In genomic region chr5:87120518-87121314, GRCh38 we compare ENCODE assay signal across 8 cellular contexts.
DNase-seq lines count a peak whose midpoint lies in the region; ATAC-seq and TF ChIP-seq lines count a peak whose summit lies in the region.

No MANE protein-coding gene starts in this region.

- no peaks in the 10 kb centered on the region for H3K36me3 Mint-ChIP-seq in stimulated activated naive CD8-positive, alpha-beta T cell treated with anti-CD3 and anti-CD28 coated beads, Interleukin-15, Interleukin-2, amounts not matched to agents 100 ng/mL and 50 ng/mL, for 24 hours (ENCODE audit: low read depth)
- H3K36me3 Mint-ChIP-seq in type B pancreatic cell: no peaks in the 10 kb centered on the region

- TF ChIP-seq CTCF in HCT116 (IDR thresholded peaks at IDR 0.05 in 2 of 3, conservative IDR thresholded peaks at IDR 0.05 in 1 of 3; ENCODE audit: borderline replicate concordance in 1 of 3, insufficient read depth in 1 of 3, low read depth in 2 of 3, low read length in 2 of 3) (no peak), tibial nerve (IDR thresholded peaks at IDR 0.05) (no peak), type B pancreatic cell (conservative IDR thresholded peaks at IDR 0.05) (no peak)

- H3K36me3 ChIP-seq in HCT116 (ENCODE audit: control insufficient read depth in 1 of 2, insufficient read depth in 2 of 2, low read length in 2 of 2) (no peaks in the 10 kb centered on the region), tibial nerve (no peaks in the 10 kb centered on the region)

- WGBS in tibial nerve, 2 donors: 26 to 53% methylated on average over 2 of the region's 2 CpGs

- no peaks in the 10 kb centered on the region for H4K20me1 ChIP-seq in HCT116 (ENCODE audit: insufficient read depth)

- H3K9ac ChIP-seq in HCT116 (ENCODE audit: low read length): no peak overlapping the region

- no peaks in the 10 kb centered on the region for H3K9me2 ChIP-seq in HCT116 (ENCODE audit: insufficient read depth)

- TF ChIP-seq EP300 in tibial nerve (IDR thresholded peaks at IDR 0.05): no peak

- H2AFZ ChIP-seq in HCT116 (ENCODE audit: low read depth, low read length, poor library complexity, severe bottlenecking): peak overlapping the region; percentile 98

- BruUV-seq in HCT116 (replicated peaks; lab: Mats Ljungman, UMichigan): no TSS peak

- H3K79me2 ChIP-seq in HCT116 (ENCODE audit: insufficient read depth, low read length): no peaks in the 10 kb centered on the region

- peak; percentile 34; the same call in 1 of the 2 replicates for TF ChIP-seq RAD21 in HCT116 (IDR thresholded peaks at IDR 0.05; ENCODE audit: low read depth)

- RAD21 ChIA-PET in HCT116 (lab: Charles Lee; ENCODE audit: low non-redundant PET in 1 of 2, low total read pairs in 2 of 2, uncharacterized antibody in 2 of 2, unreplicated experiment in 2 of 2): no interaction called here

- no peak for TF ChIP-seq POLR2A in HCT116 (IDR thresholded peaks at IDR 0.05; ENCODE audit: borderline replicate concordance, extremely low read depth, insufficient read depth, insufficient read length)
- TF ChIP-seq POLR2A in tibial nerve (IDR thresholded peaks at IDR 0.05): no peak

- H3K4me3 Mint-ChIP-seq in stimulated activated naive CD8-positive, alpha-beta T cell treated with anti-CD3 and anti-CD28 coated beads, Interleukin-15, Interleukin-2, amounts not matched to agents 100 ng/mL and 50 ng/mL, for 24 hours: peak overlapping the region; percentile 67
- no peak overlapping the region for H3K4me3 Mint-ChIP-seq in type B pancreatic cell

- intact Hi-C loops in HCT116 (cut with micrococcal nuclease): loop anchor here (5.0 kb wide), 1 partner anchor 147 kb away; the partner anchor contains the start of gene RASA1

- peaks cover 66% of the 10 kb centered on the region for H3K4me1 Mint-ChIP-seq in stimulated activated naive CD8-positive, alpha-beta T cell treated with anti-CD3 and anti-CD28 coated beads, Interleukin-15, Interleukin-2, amounts not matched to agents 100 ng/mL and 50 ng/mL, for 24 hours (ENCODE audit: low read depth)
- H3K4me1 Mint-ChIP-seq in type B pancreatic cell (ENCODE audit: unreplicated experiment): no peaks in the 10 kb centered on the region

- H3K27me3 ChIP-seq in HCT116 (ENCODE audit: insufficient read depth, low read length) (no peaks in the 10 kb centered on the region), tibial nerve (no peaks in the 10 kb centered on the region)

- peak overlapping the region; percentile 93 for H3K27ac Mint-ChIP-seq in stimulated activated naive CD8-positive, alpha-beta T cell treated with anti-CD3 and anti-CD28 coated beads, Interleukin-15, Interleukin-2, amounts not matched to agents 100 ng/mL and 50 ng/mL, for 24 hours
- H3K27ac Mint-ChIP-seq in type B pancreatic cell: no peak overlapping the region

- peak overlapping the region; percentile 51; the same call in 1 of the 2 replicates for H3K27ac ChIP-seq in HCT116 (ENCODE audit: low read depth, low read length)
- peak overlapping the region in 1 of 4 donors; percentile 38 for H3K27ac ChIP-seq in tibial nerve

- no peaks in the 10 kb centered on the region for H3K27me3 Mint-ChIP-seq in stimulated activated naive CD8-positive, alpha-beta T cell treated with anti-CD3 and anti-CD28 coated beads, Interleukin-15, Interleukin-2, amounts not matched to agents 100 ng/mL and 50 ng/mL, for 24 hours
- H3K27me3 Mint-ChIP-seq in type B pancreatic cell: no peaks in the 10 kb centered on the region

- H3K4me2 ChIP-seq in HCT116 (ENCODE audit: low read length): peak overlapping the region; percentile 58

- peak; percentile 81 for ATAC-seq in HCT116

- H3K4me3 ChIP-seq in HCT116 (replicated peaks in 1 of 2; ENCODE audit: low read depth in 1 of 2, low read length in 2 of 2) (peak overlapping the region in 1 of 2 experiments; percentile 31; a peak in 2 of 4 replicates), tibial nerve (no peak overlapping the region)

- DNase-seq in Daoy (ENCODE audit: low read depth) (peak; percentile 92), HCT116 (ENCODE audit: low read depth, low spot score) (peak; percentile 85), RPMI7951 (ENCODE audit: low read depth) (peak; percentile 92), dermis blood vessel endothelial cell (peak; percentile 85), tibial nerve (ENCODE audit: low spot score in 2 of 2) (no peak), type B pancreatic cell (ENCODE audit: extremely low spot score, unreplicated experiment) (no peak), NCI-H524 (lab: John Stamatoyannopoulos, UW) (no peak)

- CTCF ChIA-PET in HCT116 (lab: Charles Lee): no interaction called here

- POLR2A ChIA-PET in HCT116 (lab: Charles Lee): interaction anchor here (0.7 to 1.3 kb wide), 5 partner anchors 11 to 292 kb away, joined by 3 to 5 read pairs (median 3); partner anchors contain the start of gene CCNH

- H3K4me1 ChIP-seq in HCT116 (ENCODE audit: control insufficient read depth in 1 of 2, insufficient read depth in 2 of 2, low read length in 2 of 2) (peaks cover 18 to 48% of the 10 kb centered on the region in 2 experiments), tibial nerve (peaks cover 0 to 10% (median 5%) of the 10 kb centered on the region in 4 donors)

- no peaks in the 10 kb centered on the region for H3K9me3 ChIP-seq in HCT116 (ENCODE audit: control insufficient read depth in 1 of 2, insufficient read depth in 1 of 2, low read depth in 1 of 2, low read length in 2 of 2)
- H3K9me3 ChIP-seq in tibial nerve: no peaks in the 10 kb centered on the region

- no peaks in the 10 kb centered on the region for H3K9me3 Mint-ChIP-seq in stimulated activated naive CD8-positive, alpha-beta T cell treated with anti-CD3 and anti-CD28 coated beads, Interleukin-15, Interleukin-2, amounts not matched to agents 100 ng/mL and 50 ng/mL, for 24 hours
- H3K9me3 Mint-ChIP-seq in type B pancreatic cell: no peaks in the 10 kb centered on the region

TF ChIP-seq in HCT116, 20 proteins besides CTCF, POLR2A, EP300 and RAD21:
- TF ChIP-seq POLR2AphosphoS5 (IDR thresholded peaks at IDR 0.05; ENCODE audit: low read depth, low read length) (peak; percentile 63), JUND (IDR thresholded peaks at IDR 0.05) (peak; percentile 95), SRF (IDR thresholded peaks at IDR 0.05; ENCODE audit: low read depth) (peak; percentile 72), ZNF274 (IDR thresholded peaks at IDR 0.05; ENCODE audit: low read depth, low read length) (no peak), ZFX (IDR thresholded peaks at IDR 0.05) (no peak), FOSL1 (IDR thresholded peaks at IDR 0.05; ENCODE audit: low read depth) (peak; percentile 93), SIN3A (IDR thresholded peaks at IDR 0.05; ENCODE audit: low read depth) (peak; percentile 75), YY1 (IDR thresholded peaks at IDR 0.05; ENCODE audit: extremely low read depth, insufficient replicate concordance, low read depth, low read length) (peak; percentile 72), MAX (IDR thresholded peaks at IDR 0.05) (peak; percentile 67), ATF3 (IDR thresholded peaks at IDR 0.05) (peak; percentile 82), CBX3 (IDR thresholded peaks at IDR 0.05; ENCODE audit: low read depth) (peak; percentile 99), CEBPB (IDR thresholded peaks at IDR 0.05; ENCODE audit: low read depth) (peak; percentile 85), EGR1 (IDR thresholded peaks at IDR 0.05; ENCODE audit: low read depth) (no peak), SP1 (IDR thresholded peaks at IDR 0.05; ENCODE audit: low read depth) (peak; percentile 97)

Comparison
In these comparisons a context has a peak if more than half of its experiments do, and no peak if none do; other contexts are left out.
1. DNase-seq: peak in Daoy (single experiment), HCT116 (single experiment), RPMI7951 (single experiment) and dermis blood vessel endothelial cell (single experiment); none in tibial nerve (0 of 2), type B pancreatic cell (single experiment) and NCI-H524 (0 of 2).